In the genomic region with DNA sequence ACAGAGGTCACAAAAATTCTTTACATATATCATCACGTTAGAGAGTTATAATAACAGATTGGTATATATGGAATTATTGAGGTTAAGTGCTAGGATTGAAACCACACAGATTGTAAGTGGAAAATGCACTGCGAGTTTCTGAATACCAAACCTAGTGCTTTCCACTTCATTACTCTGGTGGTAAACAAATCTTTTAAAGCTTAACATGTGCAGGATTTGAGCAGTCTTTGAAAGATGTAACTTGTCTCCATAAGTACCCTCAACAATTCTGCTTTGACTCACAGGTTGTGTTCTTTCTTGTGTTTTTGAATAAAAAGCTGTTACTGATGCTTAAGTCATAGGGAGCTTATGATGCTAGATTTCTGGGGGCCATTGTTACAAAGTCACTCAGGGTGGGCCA, we compare ENCODE assay signal across 30 cellular contexts.
"Had no signal": no experiment of that assay in that cellular context is flagged by ENCODE, and none has a peak within 500 bp of the region (broad histone marks: within the 10 kb centered on the region; RNA-seq: fewer than 3 reads in every experiment).

No MANE protein-coding gene starts in this region.

- DNase-seq: activated CD4-positive, alpha-beta memory T cell treated with anti-CD3 and anti-CD28 coated beads for 36 hours; activated CD4-positive, alpha-beta T cell treated with anti-CD3 and anti-CD28 coated beads for 36 hours; activated CD4-positive, alpha-beta T cell treated with anti-CD3 and anti-CD28 coated beads, Interleukin-2, amount 10 ng/mL, durations not matched to agents 24 days and 14 days; activated CD4-positive, CD25-positive, alpha-beta regulatory T cell; activated CD4-positive, CD25-positive, alpha-beta regulatory T cell treated with anti-CD3 and anti-CD28 coated beads, Interleukin-2, amount 50 U/mL, for 72 hours; activated CD8-positive, alpha-beta memory T cell treated with anti-CD3 and anti-CD28 coated beads, Interleukin-2, amount 10 ng/mL, durations not matched to agents 7 days and 5 days; activated CD8-positive, alpha-beta memory T cell treated with anti-CD3 and anti-CD28 coated beads, Interleukin-2, amount 50 U/mL, for 4 hours; activated CD8-positive, alpha-beta T cell treated with anti-CD3 and anti-CD28 coated beads, Interleukin-2, amount 10 ng/mL, durations not matched to agents 7 days and 5 days; activated effector memory CD4-positive, alpha-beta T cell treated with anti-CD3 and anti-CD28 coated beads, Interleukin-2, amount 50 U/mL, for 16 hours; activated naive CD4-positive, alpha-beta T cell treated with anti-CD3 and anti-CD28 coated beads for 36 hours; activated naive CD8-positive, alpha-beta T cell treated with anti-CD3 and anti-CD28 coated beads for 36 hours; activated naive CD8-positive, alpha-beta T cell treated with anti-CD3 and anti-CD28 coated beads, Interleukin-2, amount 50 U/mL, for 24 hours; activated T-cell treated with anti-CD3 and anti-CD28 coated beads, Interleukin-2, amount 50 U/mL, for 1 hour; activated T-cell treated with anti-CD3 and anti-CD28 coated beads, Interleukin-2, amount 50 U/mL, for 48 hours; adrenal gland; amygdala; aorta; central memory CD4-positive, alpha-beta T cell; cerebellar nuclear complex; colonic mucosa; effector CD8-positive, alpha-beta T cell; endodermal cell; foreskin fibroblast; glutamatergic neuron; heart left ventricle; T-helper 2 cell had no signal

- H3K27me3 ChIP-seq: adrenal gland, breast epithelium, cardiac muscle cell, colonic mucosa, heart left ventricle had no signal

- H3K9me3 ChIP-seq: adrenal gland, breast epithelium, colonic mucosa, heart left ventricle had no signal

- ATAC-seq: activated CD4-positive, alpha-beta T cell treated with anti-CD3 and anti-CD28 coated beads for 36 hours; activated CD8-positive, alpha-beta memory T cell treated with anti-CD3 and anti-CD28 coated beads, Interleukin-2, amount 10 ng/mL, durations not matched to agents 7 days and 5 days; activated CD8-positive, alpha-beta T cell treated with anti-CD3 and anti-CD28 coated beads, Interleukin-2, amount 10 ng/mL, durations not matched to agents 7 days and 5 days; activated naive CD8-positive, alpha-beta T cell treated with anti-CD3 and anti-CD28 coated beads, Interleukin-2, amount 50 U/mL, for 24 hours; esophagus mucosa; heart left ventricle had no signal

- H3K4me3 ChIP-seq: adrenal gland, breast epithelium, cardiac muscle cell, colonic mucosa, heart left ventricle had no signal

- FAIRE-seq: frontal cortex had no signal

- H3K36me3 ChIP-seq: adrenal gland, breast epithelium, cardiac muscle cell, colonic mucosa, heart left ventricle had no signal
